Comparison of ENCODE assay signal across 10 cellular contexts in genomic region chr9:93501406-93501805, GRCh38. TPM values are rescaled to one million over a fixed set of nuclear protein-coding genes. Genes with fewer than 3 reads are reported as not detected.
DNase-seq lines count a peak whose midpoint lies in the region; ATAC-seq and TF ChIP-seq lines count a peak whose summit lies in the region.
"Had no signal": no experiment of that assay in that cellular context is flagged by ENCODE, and none has a peak within 500 bp of the region (broad histone marks: within the 10 kb centered on the region; RNA-seq: fewer than 3 reads in every experiment).

No MANE protein-coding gene starts in this region.

- peak overlapping the region; percentile 29 for H3K9ac ChIP-seq in mammary epithelial cell (ENCODE audit: insufficient read depth, low read length)

- intact Hi-C loops in heart left ventricle (cut with DNase I), result loop anchor here in 6 of 10 donors (5.0 kb wide), 2 partner anchors 44 to 49 kb away; partner anchors contain the start of genes FAM120A (in 5 of the 6) and FAM120AOS (in 5 of the 6)
- intact Hi-C loops in Right ventricle myocardium inferior (cut with DNase I), result no loop called here
- intact Hi-C loops in mammary epithelial cell (cut with micrococcal nuclease), result no loop called here
- intact Hi-C loops in vagina (cut with DNase I), result no loop called here

- H3K4me3 Mint-ChIP-seq in progenitor cell of endocrine pancreas (ENCODE audit: low read depth), result no peak overlapping the region

- H3K27ac ChIP-seq in heart left ventricle (peak overlapping the region; percentile 28 to 76 (median 56)), mammary epithelial cell (ENCODE audit: insufficient read depth, low read depth, low read length) (peak overlapping the region; percentile 25), lung (ENCODE audit: low read depth in 1 of 2, low read length in 1 of 2) (peak overlapping the region; percentile 33 to 78), vagina (peak overlapping the region; percentile 68)

- in situ Hi-C loops in mammary epithelial cell (cut with MboI; ENCODE audit: low sequenced_read_pairs in 2 of 2), result no loop called here

- H3K4me2 ChIP-seq in mammary epithelial cell (ENCODE audit: insufficient read depth, low read depth, low read length), result peak overlapping the region; percentile 86

- no peaks in the 10 kb centered on the region for H3K27me3 ChIP-seq in heart left ventricle
- no peaks in the 10 kb centered on the region for H3K27me3 ChIP-seq in mammary epithelial cell (ENCODE audit: insufficient read depth, low read length)
- no peaks in the 10 kb centered on the region for H3K27me3 ChIP-seq in lung (ENCODE audit: control insufficient read depth, insufficient read depth)
- no peaks in the 10 kb centered on the region for H3K27me3 ChIP-seq in vagina

- TF ChIP-seq CTCF in heart left ventricle (IDR thresholded peaks at IDR 0.05), result no peak
- TF ChIP-seq CTCF in mammary epithelial cell (conservative IDR thresholded peaks at IDR 0.05 in 1 of 2, IDR thresholded peaks at IDR 0.05 in 1 of 2; ENCODE audit: extremely low read depth in 1 of 2, insufficient read depth in 1 of 2, low read depth in 1 of 2, low read length in 2 of 2), result no peak
- TF ChIP-seq CTCF in lung (IDR thresholded peaks at IDR 0.05; ENCODE audit: control extremely low read depth, extremely low read depth), result no peak
- no peak for TF ChIP-seq CTCF in vagina (IDR thresholded peaks at IDR 0.05)
- no peak for TF ChIP-seq CTCF in progenitor cell of endocrine pancreas (IDR thresholded peaks at IDR 0.05; ENCODE audit: unreplicated experiment)

- no peaks in the 10 kb centered on the region for H3K9me3 ChIP-seq in heart left ventricle
- no peaks in the 10 kb centered on the region for H3K9me3 ChIP-seq in mammary epithelial cell (replicated peaks; ENCODE audit: insufficient read depth, low read length)
- no peaks in the 10 kb centered on the region for H3K9me3 ChIP-seq in lung (ENCODE audit: control insufficient read depth in 2 of 2, insufficient read depth in 1 of 2, low read length in 1 of 2)
- no peaks in the 10 kb centered on the region for H3K9me3 ChIP-seq in vagina

- H3K36me3 ChIP-seq in heart left ventricle (peaks cover 0 to 53% (median 47%) of the 10 kb centered on the region in 9 donors), mammary epithelial cell (ENCODE audit: insufficient read depth, low read length) (peaks cover 27% of the 10 kb centered on the region), lung (ENCODE audit: control insufficient read depth in 2 of 2, insufficient read depth in 2 of 2, low read length in 2 of 2) (peaks cover 15 to 28% of the 10 kb centered on the region in 2 donors), vagina (peaks cover 0 to 30% of the 10 kb centered on the region in 2 donors)

- 4 to 20% (median 10%) methylated on average over 4 of the region's 4 CpGs for WGBS in heart left ventricle, 4 donors
- 15% methylated on average over 3 of the region's 4 CpGs for WGBS in mammary epithelial cell (ENCODE audit: low coverage, missing lambda C conversion rate)
- WGBS in lung, 2 donors, result 25 to 30% methylated on average over 4 of the region's 4 CpGs

- peaks cover 82% of the 10 kb centered on the region for H3K79me2 ChIP-seq in mammary epithelial cell (ENCODE audit: insufficient read depth, low read length)

- no peaks in the 10 kb centered on the region for H3K27me3 Mint-ChIP-seq in progenitor cell of endocrine pancreas

- TF ChIP-seq POLR2A in heart left ventricle (IDR thresholded peaks at IDR 0.05), result no peak
- no peak for TF ChIP-seq POLR2A in vagina (IDR thresholded peaks at IDR 0.05)

- DNase-seq in heart left ventricle (no peak), Right ventricle myocardium inferior (ENCODE audit: missing footprints) (no peak), mammary epithelial cell (peak; percentile 18), lung (ENCODE audit: low spot score) (no peak), vagina (ENCODE audit: extremely low spot score in 2 of 2) (no peak), MV-4-11 (lab: John Stamatoyannopoulos, UW) (no peak), progenitor cell of endocrine pancreas (ENCODE audit: low spot score, unreplicated experiment) (no peak)
- DNase-seq: DMS79; effector CD4-positive, alpha-beta T cell had no signal

- ATAC-seq in heart left ventricle (peak in 3 of 4 donors; percentile 24 to 57 (median 30)), Right ventricle myocardium inferior (no peak), lung (ENCODE audit: insufficient read depth, low FRiP score) (no peak), HG03159 (IDR thresholded peaks at IDR 0.05; ENCODE audit: unreplicated experiment) (no peak)

- H3K4me1 ChIP-seq in heart left ventricle, result peaks cover 3 to 51% (median 18%) of the 10 kb centered on the region in 12 donors
- H3K4me1 ChIP-seq in mammary epithelial cell (ENCODE audit: insufficient read depth, low read length), result peaks cover 8% of the 10 kb centered on the region
- H3K4me1 ChIP-seq in lung (ENCODE audit: control insufficient read depth in 2 of 2, insufficient read depth in 2 of 2, low read length in 2 of 2), result peaks cover 4 to 22% of the 10 kb centered on the region in 2 donors
- peaks cover 32% of the 10 kb centered on the region for H3K4me1 ChIP-seq in vagina

- peaks cover 17% of the 10 kb centered on the region for H3K36me3 Mint-ChIP-seq in progenitor cell of endocrine pancreas (ENCODE audit: insufficient read depth)

- no peaks in the 10 kb centered on the region for H3K9me3 Mint-ChIP-seq in progenitor cell of endocrine pancreas (ENCODE audit: low read depth)

- dilution Hi-C loops in mammary epithelial cell (cut with HindIII; ENCODE audit: low sequenced_read_pairs), result no loop called here

- H3K4me3 ChIP-seq in heart left ventricle (peak overlapping the region in 11 of 12 donors; percentile 6 to 63 (median 44)), mammary epithelial cell (replicated peaks in 1 of 3; ENCODE audit: insufficient read depth in 1 of 3, low read depth in 2 of 3, low read length in 3 of 3) (peak overlapping the region; percentile 37 to 48 (median 39)), lung (no peak overlapping the region), vagina (peak overlapping the region; percentile 34 to 45)

- no peak overlapping the region for H2AFZ ChIP-seq in mammary epithelial cell (ENCODE audit: low read depth, low read length)

- H3K27ac Mint-ChIP-seq in progenitor cell of endocrine pancreas, result no peak overlapping the region

- CTCF ChIA-PET in mammary epithelial cell (lab: Charles Lee; ENCODE audit: low non-redundant PET), result no interaction called here

- H3K4me1 Mint-ChIP-seq in progenitor cell of endocrine pancreas (ENCODE audit: low read depth), result no peaks in the 10 kb centered on the region

- BruUV-seq in mammary epithelial cell (replicated peaks; lab: Mats Ljungman, UMichigan), result no TSS peak

- no peaks in the 10 kb centered on the region for H4K20me1 ChIP-seq in mammary epithelial cell (ENCODE audit: insufficient read depth, low read length)

RNA-seq across cellular contexts. Expression of gene FAM120AOS, which starts 48.0 kb away (rescaled TPM):
- total RNA-seq in heart left ventricle (10 to 100 TPM; 27.2 to 38.8 (median 33.7) TPM), Right ventricle myocardium inferior (28.4 TPM), mammary epithelial cell (10 to 100 TPM; 29.3 to 32.5 TPM), lung (10 to 100 TPM; 36.5 to 51.6 TPM), vagina (41.5 TPM), progenitor cell of endocrine pancreas (47.5 and 50.3 TPM in 2 replicates)
- polyA plus RNA-seq in heart left ventricle (10 to 100 TPM; 22.2 to 30.0 TPM), mammary epithelial cell (22.2 TPM), lung (10 to 100 TPM; 27.2 to 36.5 TPM)
- polyA minus RNA-seq in mammary epithelial cell, result 2.9 TPM

RNA-seq across cellular contexts. Expression of gene FAM120A, which starts 49.9 kb away (rescaled TPM):
- total RNA-seq in heart left ventricle (100 to 1,000 TPM in 7 of 9 donors, 10 to 100 TPM in 2; 88.6 to 123 (median 113) TPM), Right ventricle myocardium inferior (94.1 TPM), mammary epithelial cell (100 to 1,000 TPM; 100 to 116 TPM), lung (100 to 1,000 TPM; 110 to 134 TPM), vagina (98.2 TPM), progenitor cell of endocrine pancreas (59.3 and 59.6 TPM in 2 replicates)
- polyA plus RNA-seq in heart left ventricle (100 to 1,000 TPM in 1 of 2 donors, 10 to 100 TPM in 1; 37.9 to 118 TPM), mammary epithelial cell (84.7 TPM), lung (10 to 100 TPM; 44.9 to 72.1 TPM)
- polyA minus RNA-seq in mammary epithelial cell, result 168 TPM

Comparison
In these comparisons a context has a peak if more than half of its experiments do, and no peak if none do; other contexts are left out.
1. ATAC-seq: peak in heart left ventricle (3 of 4); none in Right ventricle myocardium inferior (single experiment), lung (single experiment) and HG03159 (single experiment).
2. intact Hi-C loops: an anchor here in heart left ventricle (5.0 kb wide); none called in Right ventricle myocardium inferior, mammary epithelial cell and vagina.
3. Peak in every context shown above with its lines, with median percentiles within 50 percentile points of each other: H3K27ac ChIP-seq.